Comparison of ENCODE assay signal across 11 cellular contexts in genomic region chr6:70380259-70380658, GRCh38. TPM values are rescaled to one million over a fixed set of nuclear protein-coding genes. Genes with fewer than 3 reads are reported as not detected.
DNase-seq lines count a peak whose midpoint lies in the region; ATAC-seq and TF ChIP-seq lines count a peak whose summit lies in the region.
"Had no signal": no experiment of that assay in that cellular context is flagged by ENCODE, and none has a peak within 500 bp of the region (broad histone marks: within the 10 kb centered on the region; RNA-seq: fewer than 3 reads in every experiment).

No MANE protein-coding gene starts in this region.

- intact Hi-C loops in psoas muscle (cut with DNase I) = no loop called here

- H3K27ac ChIP-seq in psoas muscle (no peak overlapping the region), coronary artery (no peak overlapping the region)

- DNase-seq in medulla oblongata (ENCODE audit: extremely low spot score) (no peak), psoas muscle (no peak), NCI-H774 (lab: John Stamatoyannopoulos, UW) (no peak), coronary artery (ENCODE audit: low spot score) (no peak)
- DNase-seq: activated CD4-positive, alpha-beta memory T cell treated with anti-CD3 and anti-CD28 coated beads for 36 hours; activated naive CD4-positive, alpha-beta T cell treated with anti-CD3 and anti-CD28 coated beads, Interleukin-2, amount 50 U/mL, for 16 hours; cerebellar nuclear complex; NCI-H1092 treated with DMSO at 0.1 percent for 48 hours had no signal

- H3K4me1 ChIP-seq in psoas muscle = no peaks in the 10 kb centered on the region

- TF ChIP-seq CTCF in psoas muscle (IDR thresholded peaks at IDR 0.05) (no peak), coronary artery (IDR thresholded peaks at IDR 0.05) (no peak)

- ATAC-seq in GM19043 (IDR thresholded peaks at IDR 0.05; ENCODE audit: low read depth, unreplicated experiment) = peak; percentile 86
- peak; percentile 80 for ATAC-seq in GM21825 (IDR thresholded peaks at IDR 0.05; ENCODE audit: unreplicated experiment)
- ATAC-seq in HG03175 (IDR thresholded peaks at IDR 0.05; ENCODE audit: unreplicated experiment) = peak; percentile 87
- no peak for ATAC-seq in psoas muscle

- H3K9me3 ChIP-seq in psoas muscle = no peaks in the 10 kb centered on the region

- no peaks in the 10 kb centered on the region for H3K36me3 ChIP-seq in psoas muscle (ENCODE audit: insufficient read depth in 1 of 2, low read depth in 1 of 2)

- H3K27me3 ChIP-seq in psoas muscle (ENCODE audit: insufficient read depth in 3 of 3, low read length in 2 of 3) = no peaks in the 10 kb centered on the region

- H3K4me3 ChIP-seq in psoas muscle = no peak overlapping the region
- no peak overlapping the region for H3K4me3 ChIP-seq in coronary artery

- WGBS in psoas muscle, 3 donors = 80 to 93% (median 86%) methylated on average over 5 of the region's 5 CpGs

RNA-seq across cellular contexts. Expression of gene FAM135A, which starts 33.0 kb away (rescaled TPM):
- total RNA-seq in psoas muscle = 1 to 10 TPM; 4.3 to 9.1 (median 6.8) TPM
- polyA plus RNA-seq in psoas muscle = 1 to 10 TPM; 2.3 to 4.3 (median 3.2) TPM

Comparison
In these comparisons a context has a peak if more than half of its experiments do, and no peak if none do; other contexts are left out.
1. ATAC-seq: peak in GM19043 (single experiment), GM21825 (single experiment) and HG03175 (single experiment); none in psoas muscle (0 of 4).